Comparison of ENCODE assay signal across 25 cellular contexts in the genomic region with DNA sequence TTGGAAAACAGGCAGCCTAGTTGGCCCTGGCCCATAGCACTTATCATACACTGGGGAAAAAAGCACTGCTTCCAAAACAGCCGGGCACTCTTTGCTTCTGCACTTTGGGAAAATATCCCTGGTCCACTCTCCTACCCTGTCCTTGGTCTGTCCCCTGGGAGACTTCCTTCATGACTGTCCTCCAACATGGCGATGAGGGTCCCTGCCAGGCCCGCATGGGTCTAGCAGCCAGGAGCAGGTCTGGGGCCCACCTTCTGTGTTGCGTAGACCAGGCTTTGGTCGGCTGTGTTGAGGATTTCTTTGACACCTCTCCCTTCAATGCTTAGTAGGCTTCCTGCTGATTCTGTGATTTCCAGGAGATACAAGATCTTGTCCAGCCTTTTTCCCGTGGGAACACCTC. TPM values are rescaled to one million over a fixed set of nuclear protein-coding genes. Genes with fewer than 3 reads are reported as not detected.
DNase-seq lines count a peak whose midpoint lies in the region; ATAC-seq, FAIRE-seq and TF ChIP-seq lines count a peak whose summit lies in the region.
"Had no signal": no experiment of that assay in that cellular context is flagged by ENCODE, and none has a peak within 500 bp of the region (broad histone marks: within the 10 kb centered on the region; RNA-seq: fewer than 3 reads in every experiment).

No MANE protein-coding gene starts in this region.

- TF ChIP-seq CTCF in H1 (IDR thresholded peaks at IDR 0.05; ENCODE audit: control extremely low read depth in 1 of 3, insufficient read depth in 1 of 3, low read depth in 1 of 3, low read length in 3 of 3) = no peak
- TF ChIP-seq CTCF in neural progenitor cell (IDR thresholded peaks at IDR 0.05) = no peak
- TF ChIP-seq CTCF in spleen (IDR thresholded peaks at IDR 0.05 in 8 of 11, conservative IDR thresholded peaks at IDR 0.05 in 3 of 11) = no peak

- no peak overlapping the region for H2AK5ac ChIP-seq in H1 (ENCODE audit: low read depth, low read length)

- peak overlapping the region; percentile 79 for H3K27ac Mint-ChIP-seq in neural progenitor cell
- H3K27ac Mint-ChIP-seq in stimulated activated effector memory CD8-positive, alpha-beta T cell treated with anti-CD3 and anti-CD28 coated beads, Interleukin-12 subunit alpha, Interleukin-12 subunit beta, amount 100 ng/mL, for 72 hours = no peak overlapping the region
- H3K27ac Mint-ChIP-seq: CD14-positive monocyte; CD4-positive, alpha-beta T cell; GM23338; HFFc6 had no signal

- no peak overlapping the region for H3K27ac ChIP-seq in H1 (ENCODE audit: low read depth, low read length)
- no peak overlapping the region for H3K27ac ChIP-seq in neural progenitor cell
- no peak overlapping the region for H3K27ac ChIP-seq in spleen
- H3K27ac ChIP-seq: BLaER1 treated with 17β-estradiol and CSF1 and Interleukin-3, amounts not matched to agents 10 nM and 100 nM had no signal

- no peaks in the 10 kb centered on the region for H3K36me3 Mint-ChIP-seq in neural progenitor cell
- no peaks in the 10 kb centered on the region for H3K36me3 Mint-ChIP-seq in stimulated activated effector memory CD8-positive, alpha-beta T cell treated with anti-CD3 and anti-CD28 coated beads, Interleukin-12 subunit alpha, Interleukin-12 subunit beta, amount 100 ng/mL, for 72 hours
- H3K36me3 Mint-ChIP-seq: CD14-positive monocyte had no signal

- H3K9me3 Mint-ChIP-seq in neural progenitor cell = no peaks in the 10 kb centered on the region
- no peaks in the 10 kb centered on the region for H3K9me3 Mint-ChIP-seq in stimulated activated effector memory CD8-positive, alpha-beta T cell treated with anti-CD3 and anti-CD28 coated beads, Interleukin-12 subunit alpha, Interleukin-12 subunit beta, amount 100 ng/mL, for 72 hours
- H3K9me3 Mint-ChIP-seq: CD14-positive monocyte; CD4-positive, alpha-beta T cell; CD8-positive, alpha-beta memory T cell; GM23338; HFFc6 had no signal

- no peak overlapping the region for H2BK15ac ChIP-seq in H1 (ENCODE audit: low read length)

- H3K4me3 ChIP-seq in H1 (ENCODE audit: extremely low read depth in 1 of 4, insufficient read depth in 2 of 4, low read depth in 3 of 4, low read length in 4 of 4) (no peak overlapping the region), neural progenitor cell (no peak overlapping the region), spleen (no peak overlapping the region)
- H3K4me3 ChIP-seq: A549; BLaER1 treated with 17β-estradiol and CSF1 and Interleukin-3, amounts not matched to agents 10 nM and 100 nM; GM12878; GM23338; HAP-1 had no signal

- H2BK12ac ChIP-seq in H1 (ENCODE audit: low read depth, low read length) = no peak overlapping the region

- TF ChIP-seq POLR2A in H1 (IDR thresholded peaks at IDR 0.05; ENCODE audit: control extremely low read depth in 1 of 2, low read depth in 2 of 2, low read length in 2 of 2) (no peak), spleen (IDR thresholded peaks at IDR 0.05) (no peak)

- DNase-seq in H1 (ENCODE audit: low read depth in 1 of 2, low spot score in 2 of 2) (no peak), neural progenitor cell (ENCODE audit: low spot score) (no peak), spleen (peak; percentile 60), NCI-H187 (lab: John Stamatoyannopoulos, UW) (no peak)
- DNase-seq in stimulated activated effector memory CD8-positive, alpha-beta T cell treated with anti-CD3 and anti-CD28 coated beads, Interleukin-12 subunit alpha, Interleukin-12 subunit beta, amount 100 ng/mL, for 72 hours (ENCODE audit: low spot score in 2 of 2) = no peak
- DNase-seq: 8988T; ACHN; AML-193; BE2C; CD4-positive, alpha-beta T cell; CD8-positive, alpha-beta memory T cell; DMS 273 treated with DMSO at 0.1 percent for 48 hours; DMS79; EL; GDM1; HFFc6 had no signal

- no peak overlapping the region for H2BK5ac ChIP-seq in H1 (ENCODE audit: low read depth, low read length)

- H3K79me1 ChIP-seq in H1 (ENCODE audit: low read depth, low read length) = no peaks in the 10 kb centered on the region

- no peaks in the 10 kb centered on the region for H3K79me2 ChIP-seq in H1 (ENCODE audit: control insufficient read depth in 1 of 2, insufficient read depth in 2 of 2, low read length in 2 of 2)
- H3K79me2 ChIP-seq in neural progenitor cell (ENCODE audit: low read depth) = no peaks in the 10 kb centered on the region

- H3F3A ChIP-seq in neural progenitor cell (ENCODE audit: low read depth) = no peaks in the 10 kb centered on the region

- H3K18ac ChIP-seq in H1 (ENCODE audit: extremely low read depth, low read length) = no peak overlapping the region

- no peak overlapping the region for H3K23ac ChIP-seq in H1 (ENCODE audit: insufficient read length)

- no peaks in the 10 kb centered on the region for H3K36me3 ChIP-seq in H1 (ENCODE audit: control insufficient read depth in 2 of 4, insufficient read depth in 4 of 4, low read length in 3 of 4)
- no peaks in the 10 kb centered on the region for H3K36me3 ChIP-seq in neural progenitor cell
- H3K36me3 ChIP-seq in spleen = no peaks in the 10 kb centered on the region
- H3K36me3 ChIP-seq: BE2C; BLaER1 treated with 17β-estradiol and CSF1 and Interleukin-3, amounts not matched to agents 10 nM and 100 nM; HAP-1 had no signal

- 0 out of 2 replicates have a peak overlapping the region, but pooled peaks have one; percentile 15 for H2BK20ac ChIP-seq in H1 (ENCODE audit: low read length)

- CTCF ChIA-PET in H1 (lab: Charles Lee; ENCODE audit: partially characterized antibody) = interaction anchor here (11.9 kb wide), 1 partner anchor 11 kb away, joined by 125 read pairs; a partner anchor contains a TSS

- no peak for ATAC-seq in stimulated activated effector memory CD8-positive, alpha-beta T cell treated with anti-CD3 and anti-CD28 coated beads, Interleukin-12 subunit alpha, Interleukin-12 subunit beta, amount 100 ng/mL, for 72 hours
- no peak for ATAC-seq in GM18907 (IDR thresholded peaks at IDR 0.05; ENCODE audit: unreplicated experiment)
- ATAC-seq: A549, GM12878, GM23338 had no signal

- H3K9me3 ChIP-seq in H1 (ENCODE audit: insufficient read depth in 2 of 2, low read depth in 1 of 2, low read length in 1 of 2) (no peaks in the 10 kb centered on the region), neural progenitor cell (ENCODE audit: low read depth) (no peaks in the 10 kb centered on the region), spleen (no peaks in the 10 kb centered on the region)
- H3K9me3 ChIP-seq: A549; BE2C; BLaER1 treated with 17β-estradiol and CSF1 and Interleukin-3, amounts not matched to agents 10 nM and 100 nM; HAP-1 had no signal

- H2AFZ ChIP-seq in H1 (ENCODE audit: low read length) (no peak overlapping the region), neural progenitor cell (replicated peaks) (no peak overlapping the region)
- H2AFZ ChIP-seq: GM23338 had no signal

- no peak for TF ChIP-seq EP300 in H1 (IDR thresholded peaks at IDR 0.05; ENCODE audit: borderline replicate concordance in 1 of 2, low read depth in 2 of 2, low read length in 2 of 2)

- H3K56ac ChIP-seq in H1 (replicated peaks; ENCODE audit: insufficient read length, low read depth, low read length) = no peak overlapping the region

- H4K91ac ChIP-seq in H1 (replicated peaks; ENCODE audit: insufficient read length, low read length) = no peak overlapping the region

- POLR2A ChIA-PET in H1 (lab: Charles Lee; ENCODE audit: partially characterized antibody) = no interaction called here

- H4K8ac ChIP-seq in H1 (ENCODE audit: extremely low read depth, insufficient read depth, low read length) = no peak overlapping the region

- H2BK120ac ChIP-seq in H1 (replicated peaks; ENCODE audit: low read depth, low read length) = no peak overlapping the region

- intact Hi-C loops in spleen (cut with DNase I; ENCODE audit: low total_unique reads) = no loop called here

- H3K4me3 Mint-ChIP-seq in neural progenitor cell = no peak overlapping the region
- H3K4me3 Mint-ChIP-seq in stimulated activated effector memory CD8-positive, alpha-beta T cell treated with anti-CD3 and anti-CD28 coated beads, Interleukin-12 subunit alpha, Interleukin-12 subunit beta, amount 100 ng/mL, for 72 hours = no peak overlapping the region
- H3K4me3 Mint-ChIP-seq: CD14-positive monocyte; CD4-positive, alpha-beta T cell; CD8-positive, alpha-beta memory T cell; GM23338; HFFc6 had no signal

- H3K9ac ChIP-seq in H1 (replicated peaks in 1 of 4; ENCODE audit: extremely low read depth in 1 of 4, low read depth in 3 of 4, low read length in 3 of 4) (no peak overlapping the region), neural progenitor cell (no peak overlapping the region)
- H3K9ac ChIP-seq: BLaER1 treated with 17β-estradiol and CSF1 and Interleukin-3, amounts not matched to agents 10 nM and 100 nM had no signal

- H3K4ac ChIP-seq in H1 (replicated peaks; ENCODE audit: insufficient read length, low read depth, low read length) = no peak overlapping the region

- H3K23me2 ChIP-seq in H1 (ENCODE audit: low read depth, low read length) = no peaks in the 10 kb centered on the region; the same call in 1 of the 2 replicates

- WGBS in H1 (ENCODE audit: extremely low coverage in 1 of 2, insufficient coverage in 1 of 2, insufficient read length in 1 of 2, insufficient replicate concordance in 2 of 2, low coverage in 1 of 2, low lambda C conversion rate in 2 of 2, missing lambda C conversion rate in 1 of 2), 2 experiments = 83% methylated on average over 6 of the region's 6 CpGs; no CpG with 5 or more reads in 1 of the 2 experiments
- 83 to 97% (median 87%) methylated on average over 6 of the region's 6 CpGs for WGBS in spleen, 5 donors

- H3K27me3 Mint-ChIP-seq in neural progenitor cell (ENCODE audit: insufficient read depth, low read depth) = peaks cover 12% of the 10 kb centered on the region

- H3K4me1 ChIP-seq in H1 (replicated peaks in 1 of 4; ENCODE audit: control insufficient read depth in 3 of 4, insufficient read depth in 4 of 4, low read length in 3 of 4) (peaks cover 0 to 26% (median 15%) of the 10 kb centered on the region in 4 experiments; a peak in 6 of 7 replicates), neural progenitor cell (peaks cover 3% of the 10 kb centered on the region), spleen (no peaks in the 10 kb centered on the region)
- H3K4me1 ChIP-seq: A549, BE2C, HAP-1 had no signal

- peaks cover 20% of the 10 kb centered on the region for H3K4me1 Mint-ChIP-seq in neural progenitor cell
- H3K4me1 Mint-ChIP-seq in stimulated activated effector memory CD8-positive, alpha-beta T cell treated with anti-CD3 and anti-CD28 coated beads, Interleukin-12 subunit alpha, Interleukin-12 subunit beta, amount 100 ng/mL, for 72 hours = no peaks in the 10 kb centered on the region
- H3K4me1 Mint-ChIP-seq: CD14-positive monocyte; CD8-positive, alpha-beta memory T cell had no signal

- no peaks in the 10 kb centered on the region for H4K20me1 ChIP-seq in H1 (replicated peaks in 1 of 2; ENCODE audit: control insufficient read depth in 1 of 2, insufficient read depth in 2 of 2, low read length in 2 of 2)
- no peaks in the 10 kb centered on the region for H4K20me1 ChIP-seq in neural progenitor cell (ENCODE audit: low read depth)

- H3K4me2 ChIP-seq in H1 (ENCODE audit: insufficient read depth in 1 of 2, low read depth in 2 of 2, low read length in 2 of 2) (no peak overlapping the region), neural progenitor cell (no peak overlapping the region)
- H3K4me2 ChIP-seq: A549; BLaER1 treated with 17β-estradiol and CSF1 and Interleukin-3, amounts not matched to agents 10 nM and 100 nM; GM23338 had no signal

- no peak for TF ChIP-seq RAD21 in H1 (IDR thresholded peaks at IDR 0.05 in 1 of 2, conservative IDR thresholded peaks at IDR 0.05 in 1 of 2; ENCODE audit: low read depth in 2 of 2, low read length in 2 of 2)

- no peak overlapping the region for H3K14ac ChIP-seq in H1 (ENCODE audit: insufficient read length)

- no peak overlapping the region for H4K5ac ChIP-seq in H1 (ENCODE audit: insufficient read length, low read depth, low read length)

- no peak for FAIRE-seq in H1 (lab: Jason Lieb, UNC)
- FAIRE-seq: A549, D721Med, GM12878, H54 had no signal

- peaks cover 0 to 4% (median 1%) of the 10 kb centered on the region in 4 experiments; a peak in 2 of 7 replicates for H3K27me3 ChIP-seq in H1 (replicated peaks in 1 of 4; ENCODE audit: control insufficient read depth in 3 of 4, extremely low read depth in 1 of 4, insufficient read depth in 3 of 4, low read length in 3 of 4)
- H3K27me3 ChIP-seq in neural progenitor cell = peaks cover 82% of the 10 kb centered on the region
- peaks cover 0 to 29% (median 3%) of the 10 kb centered on the region in 7 donors for H3K27me3 ChIP-seq in spleen (replicated peaks in 1 of 7)
- H3K27me3 ChIP-seq: BE2C had no signal

RNA-seq across cellular contexts. Expression of a gene that starts 12.2 kb away (rescaled TPM):
- 0.48 and 0.90 TPM in 2 replicates for total RNA-seq in H1 (2021; fragmentation: NEBNext Ultra II Directional; extraction: Animal tissue kit (Norgen Biotek cat#: 25700))
- polyA plus RNA-seq in H1 (2011; rRNA removed) = 1.5 and 1.6 TPM in 2 replicates
- polyA plus RNA-seq in H1 (2011; cell fraction: cytosol; rRNA removed) = 1.4 TPM
- 1.4 TPM for polyA plus RNA-seq in H1 (2011; cell fraction: nucleus; rRNA removed)
- 0.74 to 0.92 TPM (median 0.86 TPM) in 4 replicates for polyA plus RNA-seq in H1 (2012, experiment 1 of 2)
- 0.71 TPM for polyA plus RNA-seq in H1 (2012, experiment 2 of 2)
- 1.0 TPM for polyA plus RNA-seq in H1 (2013, experiment 1 of 2)
- polyA plus RNA-seq in H1 (2013, experiment 2 of 2) = 1.2 TPM
- 0.68 and 1.6 TPM in 2 replicates for polyA minus RNA-seq in H1 (2011; rRNA and poly(A)+ RNA removed)
- 0.95 TPM for polyA minus RNA-seq in H1 (2011; cell fraction: cytosol; rRNA and poly(A)+ RNA removed)
- polyA minus RNA-seq in H1 (2011; cell fraction: nucleus; rRNA and poly(A)+ RNA removed) = 1.4 TPM
- total RNA-seq in neural progenitor cell (ENCODE audit: low replicate concordance) = 0.15 TPM in 1 of 2 replicates, not detected in the other
- total RNA-seq in spleen = 1 to 10 TPM in 2 of 7 donors, under 1 TPM in 2, not detected in 3; 0.25 to 1.2 (median 0.65) TPM
- polyA plus RNA-seq in spleen = under 1 TPM; 0.16 to 0.91 (median 0.57) TPM
- total RNA-seq: CD4-positive, alpha-beta T cell; CD8-positive, alpha-beta memory T cell; GM12878 had no signal
- polyA plus RNA-seq: CD14-positive monocyte; CD8-positive, alpha-beta memory T cell; GM12878 had no signal
